In the genomic region with DNA sequence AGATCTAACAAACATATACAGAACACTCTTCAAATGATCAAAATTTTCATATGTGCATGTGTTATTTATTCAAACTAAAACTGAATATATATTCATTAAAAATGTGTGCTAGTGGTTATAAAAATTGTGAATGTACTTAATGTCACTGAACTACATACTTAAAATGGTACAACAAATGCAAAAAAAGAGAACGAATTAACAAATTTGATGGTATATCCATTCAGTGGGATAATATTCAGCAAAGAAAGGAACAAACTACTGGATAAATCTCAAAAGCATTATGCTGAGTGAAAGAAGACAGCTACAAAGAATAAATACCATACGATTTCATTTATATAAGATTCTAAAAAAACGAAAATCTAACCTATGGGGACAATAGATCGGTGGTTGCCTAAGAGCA, we compare ENCODE assay signal across 34 cellular contexts.
"Had no signal": no experiment of that assay in that cellular context is flagged by ENCODE, and none has a peak within 500 bp of the region (broad histone marks: within the 10 kb centered on the region; RNA-seq: fewer than 3 reads in every experiment).

No MANE protein-coding gene starts in this region.

- H3K27me3 ChIP-seq: adrenal gland, body of pancreas, brain microvascular endothelial cell, breast epithelium had no signal

- ATAC-seq: activated CD8-positive, alpha-beta T cell treated with anti-CD3 and anti-CD28 coated beads for 36 hours; activated naive CD4-positive, alpha-beta T cell treated with anti-CD3 and anti-CD28 coated beads, Interleukin-2, amount 50 U/mL, for 72 hours; activated T-cell treated with anti-CD3 and anti-CD28 coated beads, Interleukin-2, amount 50 U/mL, for 4 hours; activated T-cell treated with anti-CD3 and anti-CD28 coated beads, Interleukin-2, amount 50 U/mL, for 72 hours; activated T-helper 17 cell treated with anti-CD3 and anti-CD28 coated beads, Interleukin-2, amount 50 U/mL, for 72 hours; body of pancreas had no signal

- DNase-seq: activated B cell treated with CpG ODN at 0.5 μM for 24 hours; activated CD4-positive, alpha-beta memory T cell treated with anti-CD3 and anti-CD28 coated beads for 36 hours; activated CD4-positive, alpha-beta T cell treated with anti-CD3 and anti-CD28 coated beads for 4 hours; activated CD4-positive, alpha-beta T cell treated with anti-CD3 and anti-CD28 coated beads, Interleukin-2, amount 10 ng/mL, durations not matched to agents 24 days and 14 days; activated CD4-positive, alpha-beta T cell treated with anti-CD3 and anti-CD28 coated beads, Interleukin-2, amount 50 U/mL, for 1 hour; activated CD4-positive, alpha-beta T cell treated with anti-CD3 and anti-CD28 coated beads, Interleukin-2, amount 50 U/mL, for 4 hours; activated CD4-positive, CD25-positive, alpha-beta regulatory T cell treated with anti-CD3 and anti-CD28 coated beads, Interleukin-2, amount 50 U/mL, for 72 hours; activated CD8-positive, alpha-beta memory T cell treated with anti-CD3 and anti-CD28 coated beads, Interleukin-2, amount 50 U/mL, for 4 hours; activated CD8-positive, alpha-beta T cell treated with anti-CD3 and anti-CD28 coated beads for 36 hours; activated effector memory CD4-positive, alpha-beta T cell treated with anti-CD3 and anti-CD28 coated beads, Interleukin-2, amount 50 U/mL, for 16 hours; activated gamma-delta T cell treated with Interleukin-2 at 50 U/mL for 16 hours; activated naive CD4-positive, alpha-beta T cell; activated naive CD4-positive, alpha-beta T cell treated with anti-CD3 and anti-CD28 coated beads for 36 hours; activated naive CD4-positive, alpha-beta T cell treated with anti-CD3 and anti-CD28 coated beads, Interleukin-2, amount 50 U/mL, for 16 hours; activated naive CD8-positive, alpha-beta T cell treated with anti-CD3 and anti-CD28 coated beads for 36 hours; activated T-cell treated with anti-CD3 and anti-CD28 coated beads for 4 hours; activated T-cell treated with anti-CD3 and anti-CD28 coated beads, Interleukin-2, amount 50 U/mL, for 1 hour; activated T-cell treated with anti-CD3 and anti-CD28 coated beads, Interleukin-2, amount 50 U/mL, for 4 hours; activated T-cell treated with anti-CD3 and anti-CD28 coated beads, Interleukin-2, amount 50 U/mL, for 72 hours; adrenal gland; amniotic stem cell; aorta; body of pancreas; brain microvascular endothelial cell; central memory CD4-positive, alpha-beta T cell; T-helper 1 cell; T-helper 2 cell; T-helper 9 cell had no signal

- H3K4me3 ChIP-seq: adrenal gland, body of pancreas, breast epithelium had no signal

- H3K36me3 ChIP-seq: adrenal gland, brain microvascular endothelial cell, breast epithelium had no signal

- H3K27ac ChIP-seq: adrenal gland, body of pancreas, brain microvascular endothelial cell, breast epithelium, VCaP had no signal

- H3K9me3 ChIP-seq: body of pancreas had no signal

- H3K4me1 ChIP-seq: adrenal gland, body of pancreas, breast epithelium had no signal

- FAIRE-seq: astrocyte, TTC549 had no signal
